5 cellular contexts compared by ENCODE assay signal in the genomic region with DNA sequence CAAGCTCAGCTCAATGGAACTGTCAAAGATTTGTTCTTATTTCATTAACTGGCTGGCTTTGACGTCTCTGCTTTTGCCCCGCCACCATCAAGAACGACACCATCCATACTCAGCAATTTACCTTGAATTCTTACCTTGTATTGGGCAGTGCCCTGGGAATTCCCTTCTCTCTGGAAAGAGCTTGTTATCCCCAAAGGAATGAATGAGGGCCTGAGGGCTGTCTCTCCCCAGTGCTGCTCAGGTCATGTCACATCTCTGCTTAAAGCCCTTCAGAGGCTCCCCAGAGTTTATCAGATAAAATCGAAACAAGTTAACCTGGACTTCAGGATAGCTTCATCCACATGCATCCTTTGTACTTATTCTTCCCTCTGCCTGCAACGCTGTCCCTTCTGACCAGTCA. TPM values are rescaled to one million over a fixed set of nuclear protein-coding genes. Genes with fewer than 3 reads are reported as not detected.
"Had no signal": no experiment of that assay in that cellular context is flagged by ENCODE, and none has a peak within 500 bp of the region (broad histone marks: within the 10 kb centered on the region; RNA-seq: fewer than 3 reads in every experiment).

No MANE protein-coding gene starts in this region.

- ATAC-seq: GM23338 had no signal

- H3K4me2 ChIP-seq: GM23338 had no signal

- DNase-seq: H9, HCEC 1CT, KBM-7 had no signal

- H2AFZ ChIP-seq: GM23338 had no signal

- H3K4me3 ChIP-seq: GM23338 had no signal

RNA-seq across cellular contexts. Expression of a gene that starts 5.9 kb away (rescaled TPM):
- polyA plus RNA-seq: IgD-negative memory B cell had no signal
